ENCODE assay signal across 18 cellular contexts in the genomic region with DNA sequence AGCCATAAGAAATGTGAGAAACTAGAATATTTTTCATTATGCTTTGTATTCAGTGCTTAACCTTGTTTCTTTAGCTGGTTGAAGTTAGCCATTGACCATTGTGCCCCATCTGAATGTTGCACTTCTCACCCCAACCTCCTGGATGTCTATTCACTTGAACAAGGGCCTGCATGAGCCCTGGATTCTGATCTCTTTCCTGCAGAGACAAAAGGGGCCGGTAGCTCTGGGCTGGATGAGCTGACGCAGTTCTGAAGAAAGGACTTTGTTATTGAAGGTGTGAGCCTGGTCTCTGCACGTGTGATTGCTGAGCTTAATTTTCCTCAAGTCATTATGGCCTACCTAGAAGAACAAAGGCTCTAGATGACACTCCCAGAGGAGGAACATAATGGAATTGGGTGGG.
DNase-seq lines count a peak whose midpoint lies in the region; ATAC-seq and TF ChIP-seq lines count a peak whose summit lies in the region.
"Had no signal": no experiment of that assay in that cellular context is flagged by ENCODE, and none has a peak within 500 bp of the region (broad histone marks: within the 10 kb centered on the region; RNA-seq: fewer than 3 reads in every experiment).

No MANE protein-coding gene starts in this region.

- H3K23ac ChIP-seq in neuronal stem cell (ENCODE audit: low read depth, low read length, poor library complexity) = no peak overlapping the region

- no peak overlapping the region for H3K27ac Mint-ChIP-seq in WTC11
- H3K27ac Mint-ChIP-seq in glutamatergic neuron (ENCODE audit: unreplicated experiment) = peak overlapping the region; percentile 84
- H3K27ac Mint-ChIP-seq: B cell; CD4-positive, CD25-positive, alpha-beta regulatory T cell; CD8-positive, alpha-beta memory T cell; GM23338 had no signal

- no peaks in the 10 kb centered on the region for H3K27me3 Mint-ChIP-seq in WTC11 (ENCODE audit: low read depth)
- peaks cover 2% of the 10 kb centered on the region for H3K27me3 Mint-ChIP-seq in glutamatergic neuron (ENCODE audit: unreplicated experiment)

- H3K4me1 Mint-ChIP-seq in WTC11 (peaks cover 47% of the 10 kb centered on the region), glutamatergic neuron (ENCODE audit: low read depth, unreplicated experiment) (peaks cover 24% of the 10 kb centered on the region)
- H3K4me1 Mint-ChIP-seq: B cell; CD4-positive, CD25-positive, alpha-beta regulatory T cell; CD8-positive, alpha-beta memory T cell had no signal

- H2BK12ac ChIP-seq in neuronal stem cell (ENCODE audit: low read length) = no peak overlapping the region

- H3K4me3 Mint-ChIP-seq in WTC11 (no peak overlapping the region), glutamatergic neuron (ENCODE audit: unreplicated experiment) (no peak overlapping the region)
- H3K4me3 Mint-ChIP-seq: B cell; CD4-positive, CD25-positive, alpha-beta regulatory T cell; CD8-positive, alpha-beta memory T cell; GM23338 had no signal

- WGBS in neuronal stem cell (ENCODE audit: extremely low coverage in 2 of 2, insufficient read length in 2 of 2, insufficient replicate concordance in 1 of 2), 2 donors = no CpG with 5 or more reads among the region's 3 CpGs

- H3K9ac ChIP-seq in neuronal stem cell (ENCODE audit: low read depth, low read length, poor library complexity) = no peak overlapping the region

- H2AFZ ChIP-seq in neuronal stem cell (ENCODE audit: low read length) = peak overlapping the region; percentile 39
- H2AFZ ChIP-seq: GM23338 had no signal

- peaks cover 5 to 8% of the 10 kb centered on the region in 2 donors for H3K4me1 ChIP-seq in neuronal stem cell (ENCODE audit: control insufficient read depth in 2 of 2, insufficient read depth in 1 of 2, low read depth in 1 of 2, low read length in 2 of 2)

- H2BK15ac ChIP-seq in neuronal stem cell (ENCODE audit: low read length) = no peak overlapping the region

- CTCF ChIA-PET in WTC11 (lab: Charles Lee) = interaction anchor here (0.9 kb wide), 1 partner anchor 19 kb away, joined by 3 read pairs; no protein-coding TSS in a partner anchor

- POLR2A ChIA-PET in WTC11 (lab: Charles Lee) = interaction anchor here (0.7 kb wide), 1 partner anchor 9 kb away, joined by 3 read pairs; no protein-coding TSS in a partner anchor

- no peak overlapping the region for H3K4me2 ChIP-seq in neuronal stem cell (ENCODE audit: insufficient read depth, low read length, poor library complexity, severe bottlenecking)
- H3K4me2 ChIP-seq: GM23338 had no signal

- no peak overlapping the region for H3K14ac ChIP-seq in neuronal stem cell (ENCODE audit: low read length)

- no peaks in the 10 kb centered on the region for H3K9me3 ChIP-seq in neuronal stem cell (replicated peaks in 1 of 2; ENCODE audit: control insufficient read depth in 2 of 2, insufficient read depth in 1 of 2, low read depth in 1 of 2, low read length in 2 of 2)

- H2BK5ac ChIP-seq in neuronal stem cell (ENCODE audit: low read length) = no peak overlapping the region

- H3K27ac ChIP-seq in neuronal stem cell (replicated peaks; ENCODE audit: low read length) = no peak overlapping the region

- H2BK120ac ChIP-seq in neuronal stem cell (ENCODE audit: low read depth, low read length) = no peak overlapping the region

- no peak overlapping the region for H3K4ac ChIP-seq in neuronal stem cell (ENCODE audit: low read length)

- DNase-seq in ELF-1 (ENCODE audit: low read depth, low spot score) (peak; percentile 8), WTC11 (ENCODE audit: low spot score) (no peak), glutamatergic neuron (no peak), neuronal stem cell (ENCODE audit: low spot score) (no peak), NCI-H748 treated with DMSO at 0.1 percent for 48 hours (lab: John Stamatoyannopoulos, UW) (no peak)
- no peak for DNase-seq in effector CD8-positive, alpha-beta T cell (lab: John Stamatoyannopoulos, UW)
- DNase-seq: C1 segment of cervical spinal cord; CD4-positive, CD25-positive, alpha-beta regulatory T cell; CD8-positive, alpha-beta memory T cell; COR-L47; DMS 273 treated with DMSO at 0.1 percent for 48 hours; DMS53; DND-41; EL; HCEC 1CT had no signal

- no peak overlapping the region for H2AK5ac ChIP-seq in neuronal stem cell (ENCODE audit: low read depth, low read length)

- ATAC-seq in WTC11 = peak; percentile 77
- ATAC-seq in HG03354 (IDR thresholded peaks at IDR 0.05; ENCODE audit: poor library complexity, severe bottlenecking, unreplicated experiment) = no peak
- ATAC-seq: GM23338 had no signal

- H3K79me1 ChIP-seq in neuronal stem cell (ENCODE audit: low read depth, low read length) = no peaks in the 10 kb centered on the region

- no peak overlapping the region for H4K91ac ChIP-seq in neuronal stem cell (ENCODE audit: low read depth, low read length, poor library complexity)

- no peaks in the 10 kb centered on the region for H3K36me3 ChIP-seq in neuronal stem cell (replicated peaks in 1 of 2; ENCODE audit: control insufficient read depth in 2 of 2, insufficient read depth in 2 of 2, low read length in 2 of 2)

- no peak overlapping the region for H3K4me3 ChIP-seq in neuronal stem cell (ENCODE audit: low read length in 2 of 2)
- H3K4me3 ChIP-seq: GM23338 had no signal

- H3K27me3 ChIP-seq in neuronal stem cell (ENCODE audit: control insufficient read depth in 3 of 3, insufficient read depth in 3 of 3, low read depth in 1 of 3, low read length in 3 of 3) = no peaks in the 10 kb centered on the region

- no peak overlapping the region for H4K8ac ChIP-seq in neuronal stem cell (ENCODE audit: low read depth, low read length)

- TF ChIP-seq CTCF in WTC11 (IDR thresholded peaks at IDR 0.05) (no peak), glutamatergic neuron (IDR thresholded peaks at IDR 0.05; ENCODE audit: partially characterized antibody, unreplicated experiment) (no peak)

- H3K9me3 Mint-ChIP-seq in WTC11 (no peaks in the 10 kb centered on the region), glutamatergic neuron (ENCODE audit: unreplicated experiment) (peaks cover 3% of the 10 kb centered on the region)
- H3K9me3 Mint-ChIP-seq: CD8-positive, alpha-beta memory T cell; GM23338 had no signal

- no peak overlapping the region for H3K18ac ChIP-seq in neuronal stem cell (ENCODE audit: low read length)

- H3K36me3 Mint-ChIP-seq in WTC11 (no peaks in the 10 kb centered on the region), glutamatergic neuron (ENCODE audit: unreplicated experiment) (no peaks in the 10 kb centered on the region)
- H3K36me3 Mint-ChIP-seq: CD4-positive, CD25-positive, alpha-beta regulatory T cell had no signal

TF ChIP-seq in WTC11, 78 proteins besides CTCF, POLR2A, EP300 and RAD21:
- no peak for TF ChIP-seq TEAD1 (CRISPR knock-in tag; IDR thresholded peaks at IDR 0.05)
